Comparison of ENCODE assay signal across 20 cellular contexts in genomic region chr10:32314588-32314987, GRCh38. TPM values are rescaled to one million over a fixed set of nuclear protein-coding genes. Genes with fewer than 3 reads are reported as not detected.
DNase-seq lines count a peak whose midpoint lies in the region; ATAC-seq and TF ChIP-seq lines count a peak whose summit lies in the region.
"Had no signal": no experiment of that assay in that cellular context is flagged by ENCODE, and none has a peak within 500 bp of the region (broad histone marks: within the 10 kb centered on the region; RNA-seq: fewer than 3 reads in every experiment).

No MANE protein-coding gene starts in this region.

- peak overlapping the region; percentile 1 to 56 (median 11) for H3K27ac Mint-ChIP-seq in CD4-positive, CD25-positive, alpha-beta regulatory T cell
- H3K27ac Mint-ChIP-seq in activated naive CD8-positive, alpha-beta T cell = peak overlapping the region; percentile 64
- H3K27ac Mint-ChIP-seq in natural killer cell = peak overlapping the region; percentile 77
- H3K27ac Mint-ChIP-seq: HFFc6, neural progenitor cell had no signal

- peaks cover 9% of the 10 kb centered on the region for H3K36me3 ChIP-seq in CD4-positive, CD25-positive, alpha-beta regulatory T cell (ENCODE audit: control insufficient read depth, insufficient read depth, low read length)
- H3K36me3 ChIP-seq in GM23248 (ENCODE audit: low read depth) (no peaks in the 10 kb centered on the region), suprapubic skin (no peaks in the 10 kb centered on the region)
- H3K36me3 ChIP-seq: upper lobe of left lung had no signal

- H3K9me3 Mint-ChIP-seq in CD4-positive, CD25-positive, alpha-beta regulatory T cell = no peaks in the 10 kb centered on the region
- H3K9me3 Mint-ChIP-seq in activated naive CD8-positive, alpha-beta T cell (ENCODE audit: low read depth) = no peaks in the 10 kb centered on the region
- no peaks in the 10 kb centered on the region for H3K9me3 Mint-ChIP-seq in natural killer cell
- H3K9me3 Mint-ChIP-seq: HFFc6 had no signal

- H3K9me2 ChIP-seq in GM23248 (ENCODE audit: insufficient read depth) = no peaks in the 10 kb centered on the region

- in situ Hi-C loops in GM23248 (cut with MboI) = no loop called here

- H3K27ac ChIP-seq in CD4-positive, CD25-positive, alpha-beta regulatory T cell (ENCODE audit: insufficient read depth, low read length, poor library complexity, severe bottlenecking) = peak overlapping the region; percentile 62
- H3K27ac ChIP-seq in GM23248 = no peak overlapping the region
- no peak overlapping the region for H3K27ac ChIP-seq in suprapubic skin
- H3K27ac ChIP-seq: neural progenitor cell, upper lobe of left lung had no signal

- peaks cover 3% of the 10 kb centered on the region for H3K36me3 Mint-ChIP-seq in CD4-positive, CD25-positive, alpha-beta regulatory T cell
- H3K36me3 Mint-ChIP-seq in activated naive CD8-positive, alpha-beta T cell = peaks cover 2% of the 10 kb centered on the region
- H3K36me3 Mint-ChIP-seq in natural killer cell = no peaks in the 10 kb centered on the region

- H3K9me3 ChIP-seq in CD4-positive, CD25-positive, alpha-beta regulatory T cell (ENCODE audit: control insufficient read depth in 2 of 2, low read length in 2 of 2) = no peaks in the 10 kb centered on the region
- H3K9me3 ChIP-seq in GM23248 (ENCODE audit: low read depth) (no peaks in the 10 kb centered on the region), suprapubic skin (no peaks in the 10 kb centered on the region)
- H3K9me3 ChIP-seq: upper lobe of left lung had no signal

- peak overlapping the region; percentile 23 to 74 (median 44) for H3K4me3 Mint-ChIP-seq in CD4-positive, CD25-positive, alpha-beta regulatory T cell
- peak overlapping the region; percentile 4 for H3K4me3 Mint-ChIP-seq in activated naive CD8-positive, alpha-beta T cell
- H3K4me3 Mint-ChIP-seq in natural killer cell = peak overlapping the region; percentile 28
- H3K4me3 Mint-ChIP-seq: HFFc6, neural progenitor cell had no signal

- H4K20me1 ChIP-seq in GM23248 (ENCODE audit: insufficient read depth) = peaks cover 42% of the 10 kb centered on the region

- peak overlapping the region; percentile 45 for H3K4me2 ChIP-seq in GM23248 (ENCODE audit: unreplicated experiment)
- H3K4me2 ChIP-seq: neural progenitor cell had no signal

- peaks cover 78% of the 10 kb centered on the region for H3K4me1 ChIP-seq in CD4-positive, CD25-positive, alpha-beta regulatory T cell (ENCODE audit: control insufficient read depth, insufficient read depth, low read length, poor library complexity, severe bottlenecking)
- H3K4me1 ChIP-seq in GM23248 (ENCODE audit: insufficient read depth) = peaks cover 39% of the 10 kb centered on the region
- peaks cover 43% of the 10 kb centered on the region for H3K4me1 ChIP-seq in suprapubic skin

- intact Hi-C loops in natural killer cell (cut with micrococcal nuclease) = no loop called here
- intact Hi-C loops in posterior vena cava (cut with DNase I) = no loop called here

- no peak for TF ChIP-seq CTCF in natural killer cell (IDR thresholded peaks at IDR 0.05)
- no peak for TF ChIP-seq CTCF in suprapubic skin (IDR thresholded peaks at IDR 0.05)

- no peak for ATAC-seq in CD4-positive, CD25-positive, alpha-beta regulatory T cell (ENCODE audit: low read depth in 2 of 2)
- no peak for ATAC-seq in natural killer cell
- ATAC-seq in HG03196 (IDR thresholded peaks at IDR 0.05; ENCODE audit: unreplicated experiment) = no peak
- ATAC-seq: HepG2, left cardiac atrium had no signal

- H3K9ac ChIP-seq in GM23248 = no peak overlapping the region
- H3K9ac ChIP-seq: neural progenitor cell had no signal

- H3F3A ChIP-seq in GM23248 (ENCODE audit: insufficient read depth) = peaks cover 17% of the 10 kb centered on the region; the same call in 1 of the 2 replicates

- H2AFZ ChIP-seq in GM23248 = no peak overlapping the region
- H2AFZ ChIP-seq: neural progenitor cell had no signal

- peaks cover 100% of the 10 kb centered on the region for H3K79me2 ChIP-seq in GM23248 (ENCODE audit: insufficient read depth)

- no peaks in the 10 kb centered on the region for H3K27me3 Mint-ChIP-seq in CD4-positive, CD25-positive, alpha-beta regulatory T cell
- H3K27me3 Mint-ChIP-seq in activated naive CD8-positive, alpha-beta T cell = no peaks in the 10 kb centered on the region
- no peaks in the 10 kb centered on the region for H3K27me3 Mint-ChIP-seq in natural killer cell (ENCODE audit: low read depth in 2 of 2)

- 95 to 98% methylated on average over 2 of the region's 2 CpGs for WGBS in GM23248 (ENCODE audit: low coverage in 1 of 2, low lambda C conversion rate in 2 of 2, missing lambda C conversion rate in 2 of 2), 2 experiments
- WGBS in suprapubic skin = 76% methylated on average over 2 of the region's 2 CpGs

- peak overlapping the region; percentile 39 for H3K4me3 ChIP-seq in CD4-positive, CD25-positive, alpha-beta regulatory T cell (ENCODE audit: low read depth, low read length)
- no peak overlapping the region for H3K4me3 ChIP-seq in GM23248
- no peak overlapping the region for H3K4me3 ChIP-seq in suprapubic skin
- H3K4me3 ChIP-seq: neural progenitor cell, upper lobe of left lung had no signal

- no peaks in the 10 kb centered on the region for H3K27me3 ChIP-seq in CD4-positive, CD25-positive, alpha-beta regulatory T cell (ENCODE audit: control insufficient read depth, insufficient read depth, low read length)
- H3K27me3 ChIP-seq in GM23248 (replicated peaks; ENCODE audit: insufficient read depth) (no peaks in the 10 kb centered on the region), suprapubic skin (no peaks in the 10 kb centered on the region)
- H3K27me3 ChIP-seq: neural progenitor cell, upper lobe of left lung had no signal

- DNase-seq in CD4-positive, CD25-positive, alpha-beta regulatory T cell = no peak
- DNase-seq in GM23248 = no peak
- no peak for DNase-seq in natural killer cell
- DNase-seq in mesenteric fat pad (ENCODE audit: low spot score) = no peak
- no peak for DNase-seq in posterior vena cava (ENCODE audit: low spot score)
- DNase-seq in suprapubic skin (ENCODE audit: low spot score in 2 of 2) = no peak
- DNase-seq: activated CD4-positive, CD25-positive, alpha-beta regulatory T cell treated with anti-CD3 and anti-CD28 coated beads, Interleukin-2, amount 50 U/mL, for 72 hours; activated effector memory CD4-positive, alpha-beta T cell treated with anti-CD3 and anti-CD28 coated beads, Interleukin-2, amount 50 U/mL, for 16 hours; effector CD8-positive, alpha-beta T cell; HFFc6; left cardiac atrium; NCI-H1417; NCI-H524; small intestine; stimulated activated CD4-positive, alpha-beta T cell treated with anti-CD3 and anti-CD28 coated beads, Interleukin-2, amount 100 ng/mL, for 48 hours; upper lobe of left lung had no signal

- no peak for TF ChIP-seq EP300 in suprapubic skin (IDR thresholded peaks at IDR 0.05)

- H3K4me1 Mint-ChIP-seq in CD4-positive, CD25-positive, alpha-beta regulatory T cell = peaks cover 64 to 92% (median 76%) of the 10 kb centered on the region in 4 donors
- peaks cover 83% of the 10 kb centered on the region for H3K4me1 Mint-ChIP-seq in activated naive CD8-positive, alpha-beta T cell (ENCODE audit: low read depth)
- peaks cover 69 to 70% of the 10 kb centered on the region in 2 donors for H3K4me1 Mint-ChIP-seq in natural killer cell

- TF ChIP-seq POLR2A in suprapubic skin (IDR thresholded peaks at IDR 0.05) = no peak

RNA-seq across cellular contexts. Expression of gene EPC1, which starts 32.4 kb away (rescaled TPM):
- 218 TPM for total RNA-seq in CD4-positive, CD25-positive, alpha-beta regulatory T cell
- 10 to 100 TPM; 46.6 to 64.4 (median 56.8) TPM for polyA plus RNA-seq in CD4-positive, CD25-positive, alpha-beta regulatory T cell
- 12.5 and 19.1 TPM in 2 replicates for total RNA-seq in GM23248 (2014; rRNA removed; shearing (Covaris generic))
- polyA plus RNA-seq in GM23248 (2016; fragmentation: Nextera tagmentation; extraction: Ambion mirVana) = 10.6 and 10.7 TPM in 2 replicates
- 100 to 1,000 TPM; 155 to 178 (median 161) TPM for total RNA-seq in natural killer cell
- 26.8 TPM for total RNA-seq in mesenteric fat pad
- 10 to 100 TPM; 30.5 to 34.0 TPM for total RNA-seq in posterior vena cava
- total RNA-seq in suprapubic skin = 10 to 100 TPM; 29.6 to 55.4 (median 47.1) TPM

Comparison
In these comparisons a context has a peak if more than half of its experiments do, and no peak if none do; other contexts are left out.
1. H3K27ac Mint-ChIP-seq: peak in every context shown above with its lines; median percentile 77 in natural killer cell; 64 in activated naive CD8-positive, alpha-beta T cell; 11 in CD4-positive, CD25-positive, alpha-beta regulatory T cell.